ENCODE assay signal across 9 cellular contexts in genomic region chr11:111925953-111926352, GRCh38. TPM values are rescaled to one million over a fixed set of nuclear protein-coding genes. Genes with fewer than 3 reads are reported as not detected.
A peak's percentile ranks its signal among the peaks of the same experiment; 100 is the strongest.
DNase-seq lines count a peak whose midpoint lies in the region; ATAC-seq and TF ChIP-seq lines count a peak whose summit lies in the region.
"Had no signal": no experiment of that assay in that cellular context is flagged by ENCODE, and none has a peak within 500 bp of the region (broad histone marks: within the 10 kb centered on the region; RNA-seq: fewer than 3 reads in every experiment).

No MANE protein-coding gene starts in this region.

- no peak overlapping the region for H2AFZ ChIP-seq in H9 (ENCODE audit: low read length)

- no peak overlapping the region for H2BK120ac ChIP-seq in H9 (ENCODE audit: low read depth, low read length, poor library complexity, severe bottlenecking)

- H2AK5ac ChIP-seq in H9 (ENCODE audit: insufficient read length, low read length), result no peak overlapping the region

- no CpG with 5 or more reads among the region's 16 CpGs for WGBS in H9 (ENCODE audit: extremely low coverage, insufficient read length, low lambda C conversion rate)
- 77 to 90% methylated on average over 2 to 5 of the region's 16 CpGs for WGBS in gastroesophageal sphincter (ENCODE audit: low coverage in 1 of 2), 2 donors

- no peak overlapping the region for H4K91ac ChIP-seq in H9 (ENCODE audit: insufficient read length, low read depth, low read length)

- no peak overlapping the region for H4K8ac ChIP-seq in H9 (replicated peaks; ENCODE audit: insufficient read length, low read depth, low read length)

- no peaks in the 10 kb centered on the region for H3K79me2 ChIP-seq in H9 (ENCODE audit: insufficient read depth, low read length)

- TF ChIP-seq CTCF in H9 (conservative IDR thresholded peaks at IDR 0.05), result no peak
- TF ChIP-seq CTCF in VCaP (conservative IDR thresholded peaks at IDR 0.05), result no peak
- TF ChIP-seq CTCF in gastroesophageal sphincter (IDR thresholded peaks at IDR 0.05), result no peak

- no peak overlapping the region for H3T11ph ChIP-seq in H9 (ENCODE audit: low read length)

- H3K4me1 ChIP-seq in H9 (ENCODE audit: insufficient read depth, low read length) (peaks cover 3% of the 10 kb centered on the region; the same call in 1 of the 2 replicates), gastroesophageal sphincter (peaks cover 8 to 59% (median 28%) of the 10 kb centered on the region in 3 donors), skeletal muscle satellite cell (ENCODE audit: control insufficient read depth, insufficient read depth, low read length) (peaks cover 41% of the 10 kb centered on the region)

- H4K20me1 ChIP-seq in H9 (ENCODE audit: control insufficient read depth, insufficient read depth, insufficient read length), result no peaks in the 10 kb centered on the region

- no peak overlapping the region for H2BK20ac ChIP-seq in H9 (ENCODE audit: low read depth, low read length, poor library complexity, severe bottlenecking)

- DNase-seq in H9 (no peak), middle frontal gyrus (ENCODE audit: extremely low spot score, low spot score) (no peak), NCI-H774 (lab: John Stamatoyannopoulos, UW) (no peak), iPS-NIHi11 (ENCODE audit: low spot score) (no peak)
- DNase-seq: foreskin fibroblast had no signal

- H3K36me3 Mint-ChIP-seq in H9 (ENCODE audit: insufficient read depth in 1 of 3, low read depth in 3 of 3), result no peaks in the 10 kb centered on the region

- peaks cover 5% of the 10 kb centered on the region for H3K23me2 ChIP-seq in H9 (ENCODE audit: insufficient read length, low read depth, low read length, poor library complexity, severe bottlenecking)

- H3K4ac ChIP-seq in H9 (ENCODE audit: low read depth, low read length), result no peak overlapping the region

- TF ChIP-seq POLR2A in gastroesophageal sphincter (IDR thresholded peaks at IDR 0.05), result no peak

- H3K4me2 ChIP-seq in H9 (ENCODE audit: insufficient read depth, insufficient read length, low read length) (peak overlapping the region; percentile 48), skeletal muscle satellite cell (ENCODE audit: low read length) (peak overlapping the region; percentile 98)

- H3K9ac ChIP-seq in H9 (ENCODE audit: extremely low read depth, insufficient read length, low read length), result no peak overlapping the region
- peak overlapping the region; percentile 87 for H3K9ac ChIP-seq in skeletal muscle satellite cell (ENCODE audit: low read depth, low read length)

- H3K4me3 ChIP-seq in gastroesophageal sphincter, result no peak overlapping the region
- H3K4me3 ChIP-seq in skeletal muscle satellite cell (ENCODE audit: low read length), result no peak overlapping the region

- peak overlapping the region in 1 of 3 experiments; percentile 85; a peak in 1 of 7 replicates for H3K27ac Mint-ChIP-seq in H9

- no peak overlapping the region for H4K5ac ChIP-seq in H9 (ENCODE audit: insufficient read length, low read depth, low read length)

- H3K18ac ChIP-seq in H9 (ENCODE audit: insufficient read length, low read depth, low read length), result no peak overlapping the region

- H2BK15ac ChIP-seq in H9 (ENCODE audit: low read depth, low read length), result no peak overlapping the region

- H3K4me3 Mint-ChIP-seq in H9, result peak overlapping the region; percentile 67 to 80

- no peaks in the 10 kb centered on the region for H3K9me3 ChIP-seq in H9 (ENCODE audit: control insufficient read depth, low read depth, low read length)
- no peaks in the 10 kb centered on the region for H3K9me3 ChIP-seq in gastroesophageal sphincter
- H3K9me3 ChIP-seq in skeletal muscle satellite cell (replicated peaks; ENCODE audit: low read length), result no peaks in the 10 kb centered on the region

- no peak overlapping the region for H3K56ac ChIP-seq in H9 (ENCODE audit: insufficient read length, low read depth, low read length)

- H3K27ac ChIP-seq in H9 (ENCODE audit: insufficient read length, low read depth, low read length) (peak overlapping the region; percentile 14), VCaP (peak overlapping the region; percentile 85), gastroesophageal sphincter (peak overlapping the region; percentile 76 to 96 (median 92))

- ATAC-seq in gastroesophageal sphincter (no peak), HG03196 (IDR thresholded peaks at IDR 0.05; ENCODE audit: unreplicated experiment) (no peak)

- H3K23ac ChIP-seq in H9 (ENCODE audit: insufficient read length, low read depth, low read length), result no peak overlapping the region

- no peak overlapping the region for H2BK12ac ChIP-seq in H9 (ENCODE audit: insufficient read length, low read depth, low read length)

- H3K36me3 ChIP-seq in gastroesophageal sphincter (no peaks in the 10 kb centered on the region), skeletal muscle satellite cell (ENCODE audit: insufficient read depth, low read length) (no peaks in the 10 kb centered on the region)

- H3K27me3 Mint-ChIP-seq in H9 (ENCODE audit: low read depth), result no peaks in the 10 kb centered on the region

- H3K4me1 Mint-ChIP-seq in H9, result peaks cover 31 to 33% of the 10 kb centered on the region in 2 experiments

- no peak overlapping the region for H2BK5ac ChIP-seq in H9 (ENCODE audit: insufficient read length, low read length)

- no peaks in the 10 kb centered on the region for H3K9me3 Mint-ChIP-seq in H9

- H3K14ac ChIP-seq in H9 (ENCODE audit: insufficient read depth, low read length), result no peak overlapping the region

- no peaks in the 10 kb centered on the region for H3K27me3 ChIP-seq in H9 (ENCODE audit: insufficient read depth, low read length)
- no peaks in the 10 kb centered on the region for H3K27me3 ChIP-seq in gastroesophageal sphincter
- no peaks in the 10 kb centered on the region for H3K27me3 ChIP-seq in skeletal muscle satellite cell (ENCODE audit: control insufficient read depth, insufficient read depth, low read length)

- no peaks in the 10 kb centered on the region for H3K79me1 ChIP-seq in H9 (ENCODE audit: insufficient read depth, low read depth, low read length, poor library complexity, severe bottlenecking)

- TF ChIP-seq EP300 in gastroesophageal sphincter (IDR thresholded peaks at IDR 0.05), result no peak

RNA-seq across cellular contexts. Expression of gene C11orf52, which starts 7.2 kb away (rescaled TPM):
- total RNA-seq in H9 (2021) (4.0 and 4.4 TPM in 2 replicates), gastroesophageal sphincter (1 to 10 TPM in 3 of 4 donors, not detected in 1; 2.4 to 3.3 (median 3.1) TPM)
- total RNA-seq in skeletal muscle satellite cell (2012; rRNA removed), result not detected in 2 replicates

RNA-seq across cellular contexts. Expression of gene DIXDC1, which starts 11.2 kb away (rescaled TPM):
- total RNA-seq in H9 (2021), result 10.1 and 10.8 TPM in 2 replicates
- total RNA-seq in gastroesophageal sphincter, result 100 to 1,000 TPM; 125 to 164 (median 153) TPM
- total RNA-seq in skeletal muscle satellite cell (2012; rRNA removed), result 11.2 and 14.9 TPM in 2 replicates

RNA-seq across cellular contexts. Expression of gene HSPB2, which starts 13.4 kb away (rescaled TPM):
- total RNA-seq in H9 (2021) (0.22 TPM in 1 of 2 replicates, not detected in the other), gastroesophageal sphincter (1 to 10 TPM in 3 of 4 donors, under 1 TPM in 1; 0.78 to 5.5 (median 3.0) TPM)
- total RNA-seq in skeletal muscle satellite cell (2012; rRNA removed), result under 0.01 and 1.5 TPM in 2 replicates

RNA-seq across cellular contexts. Expression of gene CRYAB, which starts 14.4 kb away (rescaled TPM):
- total RNA-seq in H9 (2021) (1.1 TPM in 1 of 2 replicates, not detected in the other), gastroesophageal sphincter (100 to 1,000 TPM; 254 to 440 (median 294) TPM)
- 23.1 and 30.1 TPM in 2 replicates for total RNA-seq in skeletal muscle satellite cell (2012; rRNA removed)

RNA-seq across cellular contexts. Expression of gene CFAP68, which starts 46.6 kb away (rescaled TPM):
- total RNA-seq in H9 (2021) (21.6 and 23.4 TPM in 2 replicates), gastroesophageal sphincter (10 to 100 TPM; 11.7 to 19.3 (median 17.5) TPM)
- total RNA-seq in skeletal muscle satellite cell (2012; rRNA removed), result 8.4 and 14.6 TPM in 2 replicates

Comparison
In these comparisons a context has a peak if more than half of its experiments do, and no peak if none do; other contexts are left out.
1. H3K27ac ChIP-seq: peak in every context shown above with its lines; median percentile 92 in gastroesophageal sphincter; 85 in VCaP; 14 in H9.
2. RNA of gene DIXDC1, which starts 11.2 kb away (total RNA-seq): 125 to 164 TPM in gastroesophageal sphincter; 10.1 to 10.8 TPM in H9; every median in the first group is over 10 times any median in the second.